ENCODE assay signal across 18 cellular contexts in genomic region chr12:54161481-54162437, GRCh38. TPM values are rescaled to one million over a fixed set of nuclear protein-coding genes. Genes with fewer than 3 reads are reported as not detected.
DNase-seq lines count a peak whose midpoint lies in the region; ATAC-seq, FAIRE-seq and TF ChIP-seq lines count a peak whose summit lies in the region.
"Had no signal": no experiment of that assay in that cellular context is flagged by ENCODE, and none has a peak within 500 bp of the region (broad histone marks: within the 10 kb centered on the region; RNA-seq: fewer than 3 reads in every experiment).

No MANE protein-coding gene starts in this region.

- no peaks in the 10 kb centered on the region for H3K9me1 ChIP-seq in K562 (ENCODE audit: control insufficient read depth, insufficient read depth, low read length)

- H3K4me1 Mint-ChIP-seq in nephron: peaks cover 87% of the 10 kb centered on the region
- H3K4me1 Mint-ChIP-seq: CD14-positive monocyte had no signal

- H3K27ac Mint-ChIP-seq in nephron: peak overlapping the region; percentile 93 to 96 (median 95)
- H3K27ac Mint-ChIP-seq: H9 had no signal

- H3K4me2 ChIP-seq in HepG2 (ENCODE audit: low read depth, low read length) (no peak overlapping the region), K562 (ENCODE audit: insufficient read depth, low read length) (peak overlapping the region; percentile 70)

- CTCF ChIA-PET in HepG2 (lab: Yijun Ruan, JAX; ENCODE audit: low intra/inter-chr PET ratio, low total read pairs) (no interaction called here), K562 (lab: Yijun Ruan, JAX; ENCODE audit: low intra/inter-chr PET ratio) (no interaction called here)

- WGBS in HepG2 (ENCODE audit: low lambda C conversion rate): 70% methylated on average over 5 of the region's 5 CpGs
- 79% methylated on average over 5 of the region's 5 CpGs for WGBS in right lobe of liver (ENCODE audit: insufficient coverage, low coverage, low lambda C conversion rate, missing lambda C conversion rate)
- 26% methylated on average over 5 of the region's 5 CpGs for WGBS in K562 (ENCODE audit: insufficient coverage, low coverage, missing lambda C conversion rate)

- H3K27me3 ChIP-seq in HepG2 (ENCODE audit: control insufficient read depth in 1 of 2, insufficient read depth in 2 of 2, low read length in 2 of 2): no peaks in the 10 kb centered on the region; a peak in 1 of 5 replicates
- H3K27me3 ChIP-seq in right lobe of liver: no peaks in the 10 kb centered on the region
- peaks cover 0 to 5% of the 10 kb centered on the region in 2 experiments; a peak in 1 of 5 replicates for H3K27me3 ChIP-seq in K562 (ENCODE audit: control insufficient read depth in 2 of 2, insufficient read depth in 2 of 2, low read length in 2 of 2)

- no peak for TF ChIP-seq CTCF in HepG2 (CRISPR knock-in tag; IDR thresholded peaks at IDR 0.05)
- no peak for TF ChIP-seq CTCF in right lobe of liver (IDR thresholded peaks at IDR 0.05)
- peak in 1 of 3 experiments; percentile 1; a peak in 1 of 6 replicates for TF ChIP-seq CTCF in K562 (IDR thresholded peaks at IDR 0.05 in 2 of 3, conservative IDR thresholded peaks at IDR 0.05 in 1 of 3; ENCODE audit: insufficient read depth in 2 of 3, low read depth in 1 of 3, low read length in 3 of 3)
- TF ChIP-seq CTCF in nephron (IDR thresholded peaks at IDR 0.05; ENCODE audit: unreplicated experiment in 3 of 3): no peak

- no peaks in the 10 kb centered on the region for H3K36me3 Mint-ChIP-seq in nephron (ENCODE audit: low read depth)
- H3K36me3 Mint-ChIP-seq: CD14-positive monocyte had no signal

- H3K4me3 Mint-ChIP-seq in nephron: peak overlapping the region; percentile 16 to 51 (median 27)
- H3K4me3 Mint-ChIP-seq: CD14-positive monocyte, H9 had no signal

- H2AFZ ChIP-seq in HepG2 (ENCODE audit: low read length): no peak overlapping the region
- peak overlapping the region; percentile 84 for H2AFZ ChIP-seq in K562 (ENCODE audit: low read depth, low read length)

- ATAC-seq in HepG2 (no peak), right lobe of liver (no peak), K562 (peak; percentile 81), HG02973 (IDR thresholded peaks at IDR 0.05; ENCODE audit: unreplicated experiment) (no peak)
- ATAC-seq: Panc1 had no signal

- in situ Hi-C loops in HepG2 (cut with HindIII; ENCODE audit: extremely low pct_ligation_motif_present, low pct_unique_long_range_greater_than_20kb) (no loop called here), K562 (cut with MboI) (no loop called here)

- H3K27ac ChIP-seq in HepG2 (ENCODE audit: extremely low read length, insufficient read depth, low read length) (no peak overlapping the region), right lobe of liver (no peak overlapping the region), K562 (ENCODE audit: extremely low read depth, low read depth, low read length) (peak overlapping the region; percentile 48)
- H3K27ac ChIP-seq: HL-60 had no signal

- H3K36me3 ChIP-seq in HepG2 (replicated peaks in 1 of 2; ENCODE audit: control insufficient read depth in 1 of 2, insufficient read depth in 2 of 2, low read length in 2 of 2) (no peaks in the 10 kb centered on the region), right lobe of liver (no peaks in the 10 kb centered on the region), K562 (ENCODE audit: control insufficient read depth, insufficient read depth, low read length) (no peaks in the 10 kb centered on the region)

- POLR2A ChIA-PET in HepG2 (lab: Yijun Ruan, JAX) (no interaction called here), K562 (lab: Yijun Ruan, JAX) (interaction anchor here (0.8 to 1.4 kb wide), 3 partner anchors 14 to 27 kb away, joined by 3 to 5 read pairs (median 3); partner anchors contain the start of gene SMUG1)

- H3K27me3 Mint-ChIP-seq in nephron (ENCODE audit: low read depth): peaks cover 15% of the 10 kb centered on the region

- DNase-seq in HepG2 (ENCODE audit: low spot score): no peak
- no peak for DNase-seq in right lobe of liver
- peak; percentile 63 to 86 (median 74) for DNase-seq in K562 (ENCODE audit: extremely low read depth in 1 of 4, low spot score in 3 of 4)
- DNase-seq in NCI-H446 (lab: John Stamatoyannopoulos, UW): no peak
- DNase-seq in NCI-H1930 (lab: John Stamatoyannopoulos, UW): no peak
- DNase-seq in cortex of kidney (lab: John Stamatoyannopoulos, UW): no peak
- DNase-seq: GF-D8, H9, NCI-H146, NCI-H2081 treated with DMSO at 0.1 percent for 48 hours had no signal

- TF ChIP-seq RAD21 in HepG2 (CRISPR knock-in tag; IDR thresholded peaks at IDR 0.05) (no peak), K562 (CRISPR knock-in tag; conservative IDR thresholded peaks at IDR 0.05 in 1 of 2, IDR thresholded peaks at IDR 0.05 in 1 of 2) (no peak)

- H3K4me1 ChIP-seq in HepG2 (ENCODE audit: insufficient read depth, low read length) (peaks cover 46% of the 10 kb centered on the region), right lobe of liver (no peaks in the 10 kb centered on the region), K562 (replicated peaks in 1 of 2; ENCODE audit: control insufficient read depth in 2 of 2, insufficient read depth in 2 of 2, low read length in 2 of 2) (peaks cover 20 to 29% of the 10 kb centered on the region in 2 experiments; a peak in 4 of 5 replicates)

- no peak for TF ChIP-seq EP300 in HepG2 (IDR thresholded peaks at IDR 0.05; ENCODE audit: low read depth in 2 of 2, low read length in 2 of 2)
- no peak for TF ChIP-seq EP300 in HepG2 (CRISPR knock-in tag; IDR thresholded peaks at IDR 0.05; ENCODE audit: borderline replicate concordance)
- TF ChIP-seq EP300 in K562 (IDR thresholded peaks at IDR 0.05; ENCODE audit: low read length): no peak; the same call in 1 of the 2 replicates

- H3K79me2 ChIP-seq in HepG2 (ENCODE audit: insufficient read depth, low read length) (no peaks in the 10 kb centered on the region), K562 (ENCODE audit: control insufficient read depth, insufficient read depth, low read length) (no peaks in the 10 kb centered on the region)

- no peaks in the 10 kb centered on the region for H3K9me3 Mint-ChIP-seq in nephron
- H3K9me3 Mint-ChIP-seq: H9 had no signal

- H3K9ac ChIP-seq in HepG2 (ENCODE audit: insufficient read depth, low read depth, low read length): no peak overlapping the region
- peak overlapping the region; percentile 43 to 84 for H3K9ac ChIP-seq in K562 (ENCODE audit: insufficient read depth in 1 of 2, low read depth in 2 of 2, low read length in 2 of 2)

- no peaks in the 10 kb centered on the region for H3K9me3 ChIP-seq in HepG2 (ENCODE audit: low read length)
- no peaks in the 10 kb centered on the region for H3K9me3 ChIP-seq in right lobe of liver
- H3K9me3 ChIP-seq in K562 (replicated peaks; ENCODE audit: control insufficient read depth, insufficient read depth, low read depth, low read length): no peaks in the 10 kb centered on the region

- FAIRE-seq in HepG2 (lab: Jason Lieb, UNC) (no peak), K562 (lab: Jason Lieb, UNC) (peak; percentile 90)
- FAIRE-seq: A204.1, GM12892, HTR-8/SVneo had no signal

- H4K20me1 ChIP-seq in HepG2 (ENCODE audit: insufficient read depth, low read length) (no peaks in the 10 kb centered on the region), K562 (replicated peaks; ENCODE audit: control insufficient read depth, insufficient read depth, low read length) (no peaks in the 10 kb centered on the region)

- no peak for TF ChIP-seq POLR2A in HepG2 (IDR thresholded peaks at IDR 0.05; ENCODE audit: insufficient read depth in 1 of 2, low read depth in 2 of 2, low read length in 2 of 2)
- no peak for TF ChIP-seq POLR2A in right lobe of liver (IDR thresholded peaks at IDR 0.05)
- peak; percentile 46; the same call in 1 of the 2 replicates for TF ChIP-seq POLR2A in K562 (conservative IDR thresholded peaks at IDR 0.05)

- BruUV-seq in HepG2 (replicated peaks; lab: Mats Ljungman, UMichigan): no TSS peak
- BruUV-seq in K562 (replicated peaks; lab: Mats Ljungman, UMichigan): no TSS peak

- H3K4me3 ChIP-seq in HepG2 (replicated peaks in 1 of 3; ENCODE audit: insufficient read depth in 1 of 3, low read depth in 2 of 3, low read length in 3 of 3) (no peak overlapping the region), right lobe of liver (no peak overlapping the region), K562 (no peak overlapping the region)

- intact Hi-C loops in HepG2 (cut with micrococcal nuclease; ENCODE audit: unreplicated experiment) (no loop called here), right lobe of liver (cut with DNase I) (no loop called here), K562 (cut with micrococcal nuclease) (no loop called here)

RNA-seq across cellular contexts. Expression of gene SMUG1, which starts 27.0 kb away (rescaled TPM):
- total RNA-seq in HepG2 (2016; rRNA removed; fragmentation: Illumina TruSeq; extraction: Trizol) (35.6 and 36.9 TPM in 2 replicates), right lobe of liver (10 to 100 TPM; 14.1 to 25.5 (median 22.4) TPM), K562 (2014; rRNA removed) (56.4 and 76.2 TPM in 2 replicates), K562 (2014; rRNA removed; fragmentation: Illumina TruSeq; extraction: Trizol) (29.7 and 38.1 TPM in 2 replicates), K562 (2015; rRNA removed; fragmentation: Illumina TruSeq; extraction: Trizol) (42.5 and 48.4 TPM in 2 replicates), K562 (2021) (39.4 and 42.4 TPM in 2 replicates)
- 47.1 and 69.5 TPM in 2 replicates for total RNA-seq in HepG2 (2016; cell fraction: cytosol; rRNA removed; fragmentation: Illumina TruSeq; extraction: Trizol; ENCODE audit: low read depth)
- total RNA-seq in HepG2 (2016; cell fraction: insoluble cytoplasmic fraction; rRNA removed; fragmentation: Illumina TruSeq; extraction: Trizol): 33.2 and 38.5 TPM in 2 replicates
- 50.2 and 62.2 TPM in 2 replicates for total RNA-seq in HepG2 (2016; cell fraction: membrane; rRNA removed; fragmentation: Illumina TruSeq; extraction: Trizol)
- total RNA-seq in HepG2 (2016; cell fraction: nucleus; rRNA removed; fragmentation: Illumina TruSeq; extraction: Trizol): 19.8 and 23.2 TPM in 2 replicates
- polyA plus RNA-seq in HepG2 (2011; rRNA removed) (31.9 and 36.1 TPM in 2 replicates), K562 (2011; rRNA removed) (46.7 and 52.4 TPM in 2 replicates), K562 (2014; fragmentation: Illumina TruSeq; extraction: Trizol) (49.8 and 55.3 TPM in 2 replicates), K562 (2014; fragmentation: Nextera tagmentation; extraction: Ambion mirVana) (100 to 1,000 TPM; 106 to 117 TPM), K562 (2014; rRNA removed) (56.6 and 84.5 TPM in 2 replicates)
- 28.5 and 39.2 TPM in 2 replicates for polyA plus RNA-seq in HepG2 (2011; cell fraction: cytosol; rRNA removed)
- polyA plus RNA-seq in HepG2 (2011; cell fraction: nucleus; rRNA removed): 27.2 and 35.2 TPM in 2 replicates
- polyA plus RNA-seq in HepG2 (2012): 19.2 and 20.4 TPM in 2 replicates
- 48.5 and 64.8 TPM in 2 replicates for polyA plus RNA-seq in HepG2 (2016; cell fraction: cytosol; fragmentation: Illumina TruSeq; extraction: Trizol; ENCODE audit: low read depth)
- polyA plus RNA-seq in HepG2 (2016; cell fraction: insoluble cytoplasmic fraction; fragmentation: Illumina TruSeq; extraction: Trizol; ENCODE audit: low read depth): 32.5 and 38.2 TPM in 2 replicates
- 43.2 and 48.1 TPM in 2 replicates for polyA plus RNA-seq in HepG2 (2016; cell fraction: membrane; fragmentation: Illumina TruSeq; extraction: Trizol; ENCODE audit: low read depth)
- 35.0 and 38.8 TPM in 2 replicates for polyA plus RNA-seq in HepG2 (2016; cell fraction: nucleus; fragmentation: Illumina TruSeq; extraction: Trizol; ENCODE audit: insufficient read depth, low read depth)
- 30.8 and 73.6 TPM in 2 replicates for polyA minus RNA-seq in HepG2 (2011; rRNA and poly(A)+ RNA removed; ENCODE audit: low replicate concordance)
- polyA minus RNA-seq in HepG2 (2011; cell fraction: cytosol; rRNA and poly(A)+ RNA removed): 7.7 TPM in 2 replicates
- 22.7 and 32.0 TPM in 2 replicates for polyA minus RNA-seq in HepG2 (2011; cell fraction: nucleus; rRNA and poly(A)+ RNA removed)
- 77.0 and 130 TPM in 2 replicates for total RNA-seq in K562 (2011; cell fraction: chromatin; rRNA removed; ENCODE audit: low replicate concordance)
- total RNA-seq in K562 (2011; cell fraction: nucleolus; rRNA removed): 72.5 and 74.4 TPM in 2 replicates
- 82.6 and 125 TPM in 2 replicates for total RNA-seq in K562 (2011; cell fraction: nucleoplasm; rRNA removed)
- polyA plus RNA-seq in K562 (2011; cell fraction: cytosol; rRNA removed): 63.4 and 94.3 TPM in 2 replicates
- 52.4 and 68.5 TPM in 2 replicates for polyA plus RNA-seq in K562 (2011; cell fraction: nucleus; rRNA removed)
- polyA plus RNA-seq in K562 (2012): 46.0 and 46.7 TPM in 2 replicates
- polyA minus RNA-seq in K562 (2011; rRNA and poly(A)+ RNA removed): 28.5 and 29.1 TPM in 2 replicates
- polyA minus RNA-seq in K562 (2011; cell fraction: cytosol; rRNA and poly(A)+ RNA removed): 15.2 and 20.5 TPM in 2 replicates
- 27.1 and 36.1 TPM in 2 replicates for polyA minus RNA-seq in K562 (2011; cell fraction: nucleus; rRNA and poly(A)+ RNA removed)

Comparison
In these comparisons a context has a peak if more than half of its experiments do, and no peak if none do; other contexts are left out.
1. DNase-seq: peak in K562 (4 of 4); none in HepG2 (single experiment), right lobe of liver (0 of 3), NCI-H446 (0 of 2), NCI-H1930 (0 of 2) and cortex of kidney (single experiment).
2. Of the 241 proteins assayed by ChIP-seq in both HepG2 and K562: peak only in HepG2: none; only in K562: ATF7, CREM, DPF2, EHMT2, ETV5, FOSL1 and 15 more; in both: MAFK; in neither: 206; mixed calls (peak in some experiments, not most) for 13.